In the genomic region with DNA sequence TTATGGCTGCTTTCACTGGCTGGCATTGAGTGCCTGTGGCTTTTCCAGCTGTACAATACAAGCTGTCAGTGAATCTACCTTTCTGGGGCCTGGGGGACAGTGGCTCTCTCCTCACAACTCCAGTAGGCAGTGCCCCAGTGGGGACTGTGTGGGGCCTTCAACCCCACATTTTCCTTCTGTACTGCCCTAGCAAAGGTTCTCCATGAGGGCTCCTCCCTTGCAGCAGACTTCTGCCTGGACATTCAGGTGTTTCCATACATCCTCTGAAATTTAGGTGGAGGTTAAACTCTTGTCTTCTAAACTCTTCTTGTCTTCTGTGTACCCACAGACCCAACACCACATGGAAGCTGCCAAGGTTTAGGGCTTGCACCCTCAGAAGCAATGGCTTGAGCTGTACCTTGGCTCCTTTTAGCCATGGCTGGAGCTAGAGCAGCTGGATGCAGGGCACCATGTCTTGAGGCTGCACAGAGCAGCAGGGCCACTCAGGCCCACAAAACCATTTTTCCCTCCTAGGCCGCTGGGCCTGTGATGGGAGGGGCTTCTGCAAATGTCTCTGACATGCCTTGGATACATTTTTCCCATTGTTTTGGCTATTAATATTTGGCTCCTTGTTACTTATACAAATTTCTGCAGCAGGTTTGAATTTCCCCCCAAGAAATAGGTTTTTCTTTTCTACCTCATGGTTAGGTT, we compare ENCODE assay signal across 26 cellular contexts. TPM values are rescaled to one million over a fixed set of nuclear protein-coding genes. Genes with fewer than 3 reads are reported as not detected.
A peak's percentile ranks its signal among the peaks of the same experiment; 100 is the strongest.
DNase-seq lines count a peak whose midpoint lies in the region; ATAC-seq, FAIRE-seq and TF ChIP-seq lines count a peak whose summit lies in the region.
"Had no signal": no experiment of that assay in that cellular context is flagged by ENCODE, and none has a peak within 500 bp of the region (broad histone marks: within the 10 kb centered on the region; RNA-seq: fewer than 3 reads in every experiment).

No MANE protein-coding gene starts in this region.

- no peak for TF ChIP-seq CTCF in HEK293 (tag by site-specific recombination; IDR thresholded peaks at IDR 0.05)
- no peak for TF ChIP-seq CTCF in GM12878 (IDR thresholded peaks at IDR 0.05 in 2 of 3, conservative IDR thresholded peaks at IDR 0.05 in 1 of 3; ENCODE audit: control insufficient read depth in 2 of 3, extremely low read depth in 1 of 3, insufficient read depth in 1 of 3, low read depth in 3 of 3, low read length in 3 of 3)
- TF ChIP-seq CTCF in WERI-Rb-1 (IDR thresholded peaks at IDR 0.05; ENCODE audit: low read depth, low read length): no peak
- TF ChIP-seq CTCF in CD8-positive, alpha-beta T cell (IDR thresholded peaks at IDR 0.05): no peak

- RAD21 ChIA-PET in GM12878 (lab: Charles Lee; ENCODE audit: unreplicated experiment): no interaction called here

- WGBS in GM12878 (ENCODE audit: insufficient coverage, insufficient replicate concordance, low lambda C conversion rate, missing lambda C conversion rate): 100% methylated on average over 1 of the region's 1 CpG

- H2AFZ ChIP-seq in GM12878 (ENCODE audit: control insufficient read depth, low read depth, low read length): no peak overlapping the region

- no TSS peak for BruUV-seq in GM12878 (replicated peaks; lab: Mats Ljungman, UMichigan)

- H3K36me3 Mint-ChIP-seq in CD8-positive, alpha-beta T cell: peaks cover 66% of the 10 kb centered on the region

- H3K9ac ChIP-seq in GM12878 (ENCODE audit: control insufficient read depth, insufficient read depth, low read length): no peak overlapping the region
- H3K9ac ChIP-seq: SK-N-SH had no signal

- no peaks in the 10 kb centered on the region for H3K79me2 ChIP-seq in GM12878 (ENCODE audit: control insufficient read depth, insufficient read depth, low read length)

- FAIRE-seq in GM12878 (lab: Jason Lieb, UNC): no peak

- CTCF ChIA-PET in HEK293 (lab: Yijun Ruan, JAX): interaction anchor here (0.6 to 1.5 kb wide), 3 partner anchors 9 to 40 kb away, joined by 3 to 6 read pairs (median 4); partner anchors contain the start of gene MAP3K5
- CTCF ChIA-PET in GM12878 (lab: Yijun Ruan, JAX): interaction anchor here (1.4 kb wide), 1 partner anchor 14 kb away, joined by 3 read pairs; no protein-coding TSS in a partner anchor
- CTCF ChIA-PET in CD8-positive, alpha-beta T cell (lab: Charles Lee): no interaction called here

- no peak overlapping the region for H3K4me3 ChIP-seq in HEK293 (ENCODE audit: low read depth, low read length)
- H3K4me3 ChIP-seq in GM12878: no peak overlapping the region
- no peak overlapping the region for H3K4me3 ChIP-seq in WERI-Rb-1 (ENCODE audit: low read depth, low read length)
- H3K4me3 ChIP-seq in CD8-positive, alpha-beta T cell (ENCODE audit: low read depth, low read length): no peak overlapping the region
- H3K4me3 ChIP-seq: HAP-1 had no signal

- H3K36me3 ChIP-seq in HEK293 (ENCODE audit: control insufficient read depth in 2 of 2, insufficient read depth in 1 of 2, low read length in 2 of 2): peaks cover 15 to 62% of the 10 kb centered on the region in 2 experiments
- peaks cover 0 to 6% of the 10 kb centered on the region in 2 experiments; a peak in 1 of 4 replicates for H3K36me3 ChIP-seq in GM12878 (ENCODE audit: control insufficient read depth in 2 of 2, insufficient read depth in 2 of 2, low read length in 1 of 2)
- H3K36me3 ChIP-seq in WERI-Rb-1: peaks cover 7% of the 10 kb centered on the region; the same call in 1 of the 2 replicates
- H3K36me3 ChIP-seq in CD8-positive, alpha-beta T cell (ENCODE audit: insufficient read depth, low read length): no peaks in the 10 kb centered on the region

- H3K27me3 ChIP-seq in GM12878 (replicated peaks in 1 of 2; ENCODE audit: control insufficient read depth in 2 of 2, insufficient read depth in 2 of 2, low read length in 1 of 2): no peaks in the 10 kb centered on the region
- H3K27me3 ChIP-seq in WERI-Rb-1 (ENCODE audit: insufficient read depth, low read depth, severe bottlenecking): no peaks in the 10 kb centered on the region
- no peaks in the 10 kb centered on the region for H3K27me3 ChIP-seq in CD8-positive, alpha-beta T cell (ENCODE audit: insufficient read depth, low read length)

- peak; percentile 29 for DNase-seq in DMS 273 (lab: John Stamatoyannopoulos, UW; ENCODE audit: unreplicated experiment)
- DNase-seq in DMS 273 treated with DMSO at 0.1 percent for 48 hours (lab: John Stamatoyannopoulos, UW): no peak
- DNase-seq in GM12878 (ENCODE audit: low read depth, low spot score): no peak
- DNase-seq in left kidney (ENCODE audit: low read depth, low spot score): peak; percentile 6
- DNase-seq in WERI-Rb-1: no peak
- DNase-seq in CD8-positive, alpha-beta T cell: no peak
- no peak for DNase-seq in activated CD8-positive, alpha-beta memory T cell treated with anti-CD3 and anti-CD28 coated beads for 24 hours
- DNase-seq: DMS79, EL, GDM1, GOT3, NCI-H1092 treated with DMSO at 0.1 percent for 48 hours, NCI-H1436 treated with DMSO at 0.1 percent for 48 hours, NCI-H1930, NCI-H446, NCI-H526, NCI-H82, SIG-M5, SK-N-SH, SW 1271 had no signal

- H3K4me1 Mint-ChIP-seq in CD8-positive, alpha-beta T cell (ENCODE audit: low read depth): peaks cover 2% of the 10 kb centered on the region

- H3K27me3 Mint-ChIP-seq in CD8-positive, alpha-beta T cell (ENCODE audit: low read depth): no peaks in the 10 kb centered on the region
- H3K27me3 Mint-ChIP-seq: B cell, IgD-negative memory B cell had no signal

- SMC1A ChIA-PET in GM12878 (lab: Charles Lee; ENCODE audit: uncharacterized antibody, unreplicated experiment): no interaction called here

- no peak overlapping the region for H3K4me2 ChIP-seq in GM12878 (ENCODE audit: control insufficient read depth, insufficient read depth)
- H3K4me2 ChIP-seq: SK-N-SH had no signal

- H4K20me1 ChIP-seq in GM12878 (ENCODE audit: control insufficient read depth, insufficient read depth): no peaks in the 10 kb centered on the region

- intact Hi-C loops in GM12878 (cut with micrococcal nuclease; ENCODE audit: unreplicated experiment): no loop called here
- intact Hi-C loops in CD8-positive, alpha-beta T cell (cut with DNase I, micrococcal nuclease): no loop called here

- POLR2A ChIA-PET in HEK293 (lab: Yijun Ruan, JAX): no interaction called here
- POLR2A ChIA-PET in GM12878 (lab: Charles Lee): no interaction called here
- POLR2A ChIA-PET in CD8-positive, alpha-beta T cell (lab: Charles Lee): no interaction called here

- peaks cover 7% of the 10 kb centered on the region for H3K9me3 Mint-ChIP-seq in CD8-positive, alpha-beta T cell

- no peak overlapping the region for H3K4me3 Mint-ChIP-seq in CD8-positive, alpha-beta T cell
- H3K4me3 Mint-ChIP-seq: B cell, IgD-negative memory B cell had no signal

- H3K27ac Mint-ChIP-seq in CD8-positive, alpha-beta T cell: no peak overlapping the region
- H3K27ac Mint-ChIP-seq: B cell had no signal

- no peak for TF ChIP-seq POLR2A in GM12878 (IDR thresholded peaks at IDR 0.05; ENCODE audit: low read depth, low read length)

- in situ Hi-C loops in GM12878 (cut with MboI): no loop called here

- H3K27ac ChIP-seq in HEK293 (ENCODE audit: extremely low read depth, low read depth, low read length): no peak overlapping the region
- no peak overlapping the region for H3K27ac ChIP-seq in GM12878 (ENCODE audit: control insufficient read depth, insufficient read depth)
- no peak overlapping the region for H3K27ac ChIP-seq in WERI-Rb-1
- H3K27ac ChIP-seq in CD8-positive, alpha-beta T cell (ENCODE audit: low read depth, low read length): no peak overlapping the region
- H3K27ac ChIP-seq: 22Rv1 had no signal

- H3K9me3 ChIP-seq in HEK293 (ENCODE audit: control insufficient read depth, insufficient read depth, low read depth, low read length) (no peaks in the 10 kb centered on the region), GM12878 (replicated peaks; ENCODE audit: control insufficient read depth, insufficient read depth, low read length) (peaks cover 10% of the 10 kb centered on the region), WERI-Rb-1 (ENCODE audit: severe bottlenecking) (peaks cover 10% of the 10 kb centered on the region)
- H3K9me3 ChIP-seq in CD8-positive, alpha-beta T cell (ENCODE audit: low read length): peaks cover 6% of the 10 kb centered on the region
- H3K9me3 ChIP-seq: SK-N-SH had no signal

- H3K4me1 ChIP-seq in HEK293 (ENCODE audit: control insufficient read depth, insufficient read depth, low read length) (no peaks in the 10 kb centered on the region), GM12878 (ENCODE audit: control insufficient read depth, insufficient read depth, low read length) (no peaks in the 10 kb centered on the region)
- no peaks in the 10 kb centered on the region for H3K4me1 ChIP-seq in CD8-positive, alpha-beta T cell (ENCODE audit: insufficient read depth, low read length)

- ATAC-seq in GM12878: no peak
- ATAC-seq in CD8-positive, alpha-beta T cell: no peak
- ATAC-seq: Panc1 had no signal

- no peak for TF ChIP-seq RAD21 in GM12878 (IDR thresholded peaks at IDR 0.05; ENCODE audit: insufficient read depth, low read depth, low read length)

- TF ChIP-seq EP300 in GM12878 (IDR thresholded peaks at IDR 0.05; ENCODE audit: borderline replicate concordance in 1 of 2, control insufficient read depth in 1 of 2, low read depth in 2 of 2, low read length in 2 of 2): no peak

RNA-seq across cellular contexts. Expression of gene PEX7, which starts 9.6 kb away (rescaled TPM):
- total RNA-seq in GM12878 (2013; cell fraction: nucleolus; rRNA removed): 10.3 and 11.1 TPM in 2 replicates
- 11.0 and 12.4 TPM in 2 replicates for total RNA-seq in GM12878 (2014; rRNA removed)
- 6.8 and 7.6 TPM in 2 replicates for total RNA-seq in GM12878 (2014; rRNA removed; fragmentation: Illumina TruSeq; extraction: Trizol)
- total RNA-seq in GM12878 (2021): 5.9 and 6.7 TPM in 2 replicates
- 3.9 TPM for polyA plus RNA-seq in GM12878 (2011; ENCODE audit: low read depth)
- 11.6 and 14.8 TPM in 2 replicates for polyA plus RNA-seq in GM12878 (2011; rRNA removed)
- 8.9 and 9.0 TPM in 2 replicates for polyA plus RNA-seq in GM12878 (2011; cell fraction: cytosol; rRNA removed)
- polyA plus RNA-seq in GM12878 (2011; cell fraction: nucleus; rRNA removed): 5.6 and 6.5 TPM in 2 replicates
- polyA plus RNA-seq in GM12878 (2012): 4.4 and 5.8 TPM in 2 replicates
- 6.1 and 7.7 TPM in 2 replicates for polyA plus RNA-seq in GM12878 (2014; fragmentation: Illumina TruSeq; extraction: Trizol)
- polyA plus RNA-seq in GM12878 (2014; fragmentation: Nextera tagmentation; extraction: Ambion mirVana): 1 to 10 TPM in 1 of 2 experiments, under 1 TPM in 1; 0.58 to 2.7 TPM
- polyA plus RNA-seq in GM12878 (2014; rRNA removed): 10.9 and 12.4 TPM in 2 replicates
- polyA plus RNA-seq in GM12878 (2016; fragmentation: Nextera tagmentation; extraction: Ambion mirVana): 10 to 100 TPM; 10.9 to 12.3 TPM
- polyA minus RNA-seq in GM12878 (2011; rRNA and poly(A)+ RNA removed): 6.7 and 7.0 TPM in 2 replicates
- 2.9 and 3.5 TPM in 2 replicates for polyA minus RNA-seq in GM12878 (2011; cell fraction: cytosol; rRNA and poly(A)+ RNA removed)
- polyA minus RNA-seq in GM12878 (2011; cell fraction: nucleus; rRNA and poly(A)+ RNA removed): 5.9 and 11.9 TPM in 2 replicates
- total RNA-seq in CD8-positive, alpha-beta T cell: 1 to 10 TPM; 2.6 to 2.8 TPM

RNA-seq across cellular contexts. Expression of gene MAP3K5, which starts 39.7 kb away (rescaled TPM):
- 212 and 228 TPM in 2 replicates for total RNA-seq in GM12878 (2013; cell fraction: nucleolus; rRNA removed)
- total RNA-seq in GM12878 (2014; rRNA removed) (28.9 and 33.4 TPM in 2 replicates), GM12878 (2014; rRNA removed; fragmentation: Illumina TruSeq; extraction: Trizol) (31.4 and 32.6 TPM in 2 replicates), GM12878 (2021) (31.6 TPM in 2 replicates)
- polyA plus RNA-seq in GM12878 (2011; ENCODE audit: low read depth): 33.8 TPM
- polyA plus RNA-seq in GM12878 (2011; rRNA removed) (34.3 and 46.0 TPM in 2 replicates), GM12878 (2014; fragmentation: Illumina TruSeq; extraction: Trizol) (30.9 and 39.1 TPM in 2 replicates), GM12878 (2014; fragmentation: Nextera tagmentation; extraction: Ambion mirVana) (10 to 100 TPM in 1 of 2 experiments, 1 to 10 TPM in 1; 5.4 to 11.1 TPM), GM12878 (2014; rRNA removed) (17.5 and 18.2 TPM in 2 replicates), GM12878 (2016; fragmentation: Nextera tagmentation; extraction: Ambion mirVana) (10 to 100 TPM in 1 of 2 experiments, 1 to 10 TPM in 1; 8.3 to 23.9 TPM)
- 15.7 and 17.7 TPM in 2 replicates for polyA plus RNA-seq in GM12878 (2011; cell fraction: cytosol; rRNA removed)
- 23.9 and 28.8 TPM in 2 replicates for polyA plus RNA-seq in GM12878 (2011; cell fraction: nucleus; rRNA removed)
- 20.4 and 35.3 TPM in 2 replicates for polyA plus RNA-seq in GM12878 (2012)
- polyA minus RNA-seq in GM12878 (2011; rRNA and poly(A)+ RNA removed): 49.0 and 54.4 TPM in 2 replicates
- polyA minus RNA-seq in GM12878 (2011; cell fraction: cytosol; rRNA and poly(A)+ RNA removed): 16.2 and 17.7 TPM in 2 replicates
- polyA minus RNA-seq in GM12878 (2011; cell fraction: nucleus; rRNA and poly(A)+ RNA removed): 40.9 and 59.3 TPM in 2 replicates
- 10 to 100 TPM; 11.1 to 11.3 TPM for total RNA-seq in CD8-positive, alpha-beta T cell

Comparison
In these comparisons a context has a peak if more than half of its experiments do, and no peak if none do; other contexts are left out.
1. DNase-seq: peak in DMS 273 (single experiment) and left kidney (single experiment); none in DMS 273 treated with DMSO at 0.1 percent for 48 hours (single experiment), GM12878 (single experiment), WERI-Rb-1 (single experiment), CD8-positive, alpha-beta T cell (0 of 7) and activated CD8-positive, alpha-beta memory T cell treated with anti-CD3 and anti-CD28 coated beads for 24 hours (single experiment).